Comparison of ENCODE assay signal across 7 cellular contexts in genomic region chr6:151239603-151240035, GRCh38. TPM values are rescaled to one million over a fixed set of nuclear protein-coding genes. Genes with fewer than 3 reads are reported as not detected.
A peak's percentile ranks its signal among the peaks of the same experiment; 100 is the strongest.
DNase-seq lines count a peak whose midpoint lies in the region; ATAC-seq, FAIRE-seq and TF ChIP-seq lines count a peak whose summit lies in the region.

Gene AKAP12, plus strand, starts transcription at chr6:151239967. Its CDS starts 596 bp downstream, at chr6:151240563.

- H3K36me3 ChIP-seq in right atrium auricular region (no peaks in the 10 kb centered on the region), psoas muscle (ENCODE audit: insufficient read depth in 1 of 2, low read depth in 1 of 2) (no peaks in the 10 kb centered on the region)

- H3K9me3 ChIP-seq in right atrium auricular region (no peaks in the 10 kb centered on the region), psoas muscle (no peaks in the 10 kb centered on the region)

- intact Hi-C loops in psoas muscle (cut with DNase I), result loop anchor here in 1 of 2 donors (10.0 kb wide), 1 partner anchor 225 kb away; no protein-coding TSS in a partner anchor

- TF ChIP-seq CTCF in right atrium auricular region (IDR thresholded peaks at IDR 0.05) (no peak), psoas muscle (IDR thresholded peaks at IDR 0.05) (no peak)

- DNase-seq in HT1080 (ENCODE audit: low read depth) (no peak), amniotic epithelial cell (ENCODE audit: low read depth) (peak; percentile 37), right atrium auricular region (ENCODE audit: low spot score) (peak; percentile 64), psoas muscle (peak; percentile 31 to 58), RPMI8226 (no peak), HTR-8/SVneo (ENCODE audit: insufficient read length, low spot score) (no peak), epidermal melanocyte (ENCODE audit: insufficient read length, low spot score) (no peak)

- WGBS in psoas muscle, 3 donors, result 11 to 16% (median 11%) methylated on average over 23 of the region's 23 CpGs

- H3K27ac ChIP-seq in right atrium auricular region (peak within 1 kb of the TSS; percentile 82 to 85), psoas muscle (peak within 1 kb of the TSS; percentile 79)

- ATAC-seq in psoas muscle, result peak; percentile 25 to 54 (median 51)

- H3K4me3 ChIP-seq in right atrium auricular region (peak within 1 kb of the TSS; percentile 68 to 80), psoas muscle (peak within 1 kb of the TSS; percentile 73)

- H3K27me3 ChIP-seq in right atrium auricular region (no peaks in the 10 kb centered on the region), psoas muscle (ENCODE audit: insufficient read depth in 3 of 3, low read length in 2 of 3) (peaks cover 0 to 42% (median 6%) of the 10 kb centered on the region in 3 donors)

- H3K4me1 ChIP-seq in right atrium auricular region (peaks cover 0 to 6% of the 10 kb centered on the region in 2 donors), psoas muscle (peaks cover 5% of the 10 kb centered on the region)

- no peak for FAIRE-seq in HTR-8/SVneo (lab: Jason Lieb, UNC)

RNA-seq across cellular contexts. Expression of gene AKAP12, which starts in this region (rescaled TPM):
- 27.3 and 29.8 TPM in 2 replicates for total RNA-seq in HT1080 (2014; rRNA removed; shearing (Covaris generic))
- 14.3 and 17.3 TPM in 2 replicates for polyA plus RNA-seq in HT1080 (2015; cell fraction: cytosol; rRNA removed)
- 34.5 and 37.5 TPM in 2 replicates for polyA plus RNA-seq in HT1080 (2015; cell fraction: nucleus; rRNA removed)
- total RNA-seq in right atrium auricular region (10 to 100 TPM; 27.7 to 40.1 TPM), psoas muscle (10 to 100 TPM in 2 of 4 donors, 1 to 10 TPM in 2; 5.9 to 13.1 (median 10.2) TPM)
- 1 to 10 TPM; 2.5 to 7.5 (median 2.6) TPM for polyA plus RNA-seq in psoas muscle

Comparison
In these comparisons a context has a peak if more than half of its experiments do, and no peak if none do; other contexts are left out.
1. DNase-seq: peak in amniotic epithelial cell (single experiment), right atrium auricular region (single experiment) and psoas muscle (2 of 2); none in HT1080 (single experiment), RPMI8226 (single experiment), HTR-8/SVneo (single experiment) and epidermal melanocyte (single experiment).